Comparison of ENCODE assay signal across 9 cellular contexts in the genomic region with DNA sequence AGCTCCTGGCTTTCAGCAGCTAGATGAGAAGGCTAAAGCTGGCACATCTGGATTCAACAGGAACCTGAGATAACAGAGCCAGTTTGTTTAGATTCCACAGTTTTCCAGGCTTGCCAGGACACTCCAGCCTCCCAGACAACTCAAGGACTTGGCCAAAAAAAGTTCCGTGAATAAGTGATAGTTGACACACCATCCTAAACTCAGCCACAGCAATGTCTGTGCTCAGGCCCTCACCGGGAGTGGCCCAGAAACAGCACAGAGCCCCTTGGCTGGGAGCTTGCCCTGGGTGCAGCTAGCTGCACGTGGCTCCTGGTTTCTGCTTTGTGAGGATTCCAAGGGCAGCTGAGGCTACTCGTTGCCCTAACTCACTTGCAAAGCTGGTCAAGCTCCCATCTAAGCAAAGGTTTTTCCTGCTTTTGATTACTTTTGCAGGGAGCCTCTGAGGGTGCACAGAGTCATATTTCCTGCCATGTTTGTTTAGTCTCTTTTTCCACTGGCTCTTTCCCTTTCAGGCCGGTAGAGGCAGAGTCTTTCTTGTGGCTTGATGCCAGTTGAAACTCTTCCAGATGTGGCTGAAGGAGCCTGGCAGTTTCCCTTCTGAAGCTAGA.
DNase-seq lines count a peak whose midpoint lies in the region; ATAC-seq and TF ChIP-seq lines count a peak whose summit lies in the region.
"Had no signal": no experiment of that assay in that cellular context is flagged by ENCODE, and none has a peak within 500 bp of the region (broad histone marks: within the 10 kb centered on the region; RNA-seq: fewer than 3 reads in every experiment).

No MANE protein-coding gene starts in this region.

- H3K36me3 ChIP-seq in sigmoid colon, result no peaks in the 10 kb centered on the region

- no peak for ATAC-seq in GM21737 (IDR thresholded peaks at IDR 0.05; ENCODE audit: unreplicated experiment)
- ATAC-seq: T-helper 17 cell had no signal

- no peaks in the 10 kb centered on the region for H3K27me3 Mint-ChIP-seq in activated T-helper 1 cell treated with anti-CD3 and anti-CD28 coated beads, Interleukin-12 subunit alpha, Interleukin-12 subunit beta, Interleukin-2, Interleukin-4 antibody, amounts not matched to agents 30 ng/mL and 10 ng/mL and 1 ng/mL, durations not matched to agents 14 hours and 24 hours and 36 hours (ENCODE audit: insufficient read depth)

- TF ChIP-seq CTCF in sigmoid colon (IDR thresholded peaks at IDR 0.05), result peak in 2 of 4 experiments; percentile 41 to 50

- DNase-seq in GM04503 (ENCODE audit: low read depth) (peak; percentile 37), RPMI8226 (peak; percentile 41), globus pallidus (ENCODE audit: low spot score) (peak; percentile 11), sigmoid colon (no peak), AML-193 (lab: John Stamatoyannopoulos, UW) (no peak)
- DNase-seq in activated CD4-positive, alpha-beta T cell treated with anti-CD3 and anti-CD28 coated beads for 48 hours, result no peak
- DNase-seq in activated T-helper 1 cell treated with anti-CD3 and anti-CD28 coated beads, Interleukin-12 subunit alpha, Interleukin-12 subunit beta, Interleukin-2, Interleukin-4 antibody, amounts not matched to agents 30 ng/mL and 10 ng/mL and 1 ng/mL, durations not matched to agents 14 hours and 24 hours and 36 hours (ENCODE audit: low spot score), result no peak
- DNase-seq: T-helper 17 cell had no signal

- no peak overlapping the region for H3K4me3 ChIP-seq in sigmoid colon

- peaks cover 0 to 17% (median 16%) of the 10 kb centered on the region in 4 donors for H3K4me1 ChIP-seq in sigmoid colon

- no peaks in the 10 kb centered on the region for H3K9me3 Mint-ChIP-seq in activated T-helper 1 cell treated with anti-CD3 and anti-CD28 coated beads, Interleukin-12 subunit alpha, Interleukin-12 subunit beta, Interleukin-2, Interleukin-4 antibody, amounts not matched to agents 30 ng/mL and 10 ng/mL and 1 ng/mL, durations not matched to agents 14 hours and 24 hours and 36 hours

- peak overlapping the region; percentile 1 to 77 (median 62) for H3K27ac ChIP-seq in sigmoid colon

- H3K27ac Mint-ChIP-seq in activated T-helper 1 cell treated with anti-CD3 and anti-CD28 coated beads, Interleukin-12 subunit alpha, Interleukin-12 subunit beta, Interleukin-2, Interleukin-4 antibody, amounts not matched to agents 30 ng/mL and 10 ng/mL and 1 ng/mL, durations not matched to agents 14 hours and 24 hours and 36 hours, result no peak overlapping the region
- H3K27ac Mint-ChIP-seq: T-helper 17 cell had no signal

- intact Hi-C loops in sigmoid colon (cut with DNase I), result no loop called here
- intact Hi-C loops in activated T-helper 1 cell treated with anti-CD3 and anti-CD28 coated beads, Interleukin-12 subunit alpha, Interleukin-12 subunit beta, Interleukin-2, Interleukin-4 antibody, amounts not matched to agents 30 ng/mL and 10 ng/mL and 1 ng/mL, durations not matched to agents 14 hours and 24 hours and 36 hours (cut with micrococcal nuclease), result no loop called here

- no peaks in the 10 kb centered on the region for H3K36me3 Mint-ChIP-seq in activated T-helper 1 cell treated with anti-CD3 and anti-CD28 coated beads, Interleukin-12 subunit alpha, Interleukin-12 subunit beta, Interleukin-2, Interleukin-4 antibody, amounts not matched to agents 30 ng/mL and 10 ng/mL and 1 ng/mL, durations not matched to agents 14 hours and 24 hours and 36 hours (ENCODE audit: low read depth)

- H3K4me1 Mint-ChIP-seq in activated T-helper 1 cell treated with anti-CD3 and anti-CD28 coated beads, Interleukin-12 subunit alpha, Interleukin-12 subunit beta, Interleukin-2, Interleukin-4 antibody, amounts not matched to agents 30 ng/mL and 10 ng/mL and 1 ng/mL, durations not matched to agents 14 hours and 24 hours and 36 hours (ENCODE audit: low read depth), result no peaks in the 10 kb centered on the region
- H3K4me1 Mint-ChIP-seq: T-helper 17 cell had no signal

- no peak overlapping the region for H3K4me3 Mint-ChIP-seq in activated T-helper 1 cell treated with anti-CD3 and anti-CD28 coated beads, Interleukin-12 subunit alpha, Interleukin-12 subunit beta, Interleukin-2, Interleukin-4 antibody, amounts not matched to agents 30 ng/mL and 10 ng/mL and 1 ng/mL, durations not matched to agents 14 hours and 24 hours and 36 hours
- H3K4me3 Mint-ChIP-seq: T-helper 17 cell had no signal

- WGBS in sigmoid colon, 2 donors, result 20 to 37% methylated on average over 5 of the region's 5 CpGs

- no peak for TF ChIP-seq EP300 in sigmoid colon (IDR thresholded peaks at IDR 0.05)

- no peak for TF ChIP-seq POLR2A in sigmoid colon (IDR thresholded peaks at IDR 0.05)

- no peaks in the 10 kb centered on the region for H3K27me3 ChIP-seq in sigmoid colon

- H3K9me3 ChIP-seq in sigmoid colon, result no peaks in the 10 kb centered on the region

Comparison
In these comparisons a context has a peak if more than half of its experiments do, and no peak if none do; other contexts are left out.
1. DNase-seq: peak in GM04503 (single experiment), RPMI8226 (single experiment) and globus pallidus (single experiment); none in sigmoid colon (single experiment), AML-193 (0 of 2), activated CD4-positive, alpha-beta T cell treated with anti-CD3 and anti-CD28 coated beads for 48 hours (single experiment) and activated T-helper 1 cell treated with anti-CD3 and anti-CD28 coated beads, Interleukin-12 subunit alpha, Interleukin-12 subunit beta, Interleukin-2, Interleukin-4 antibody, amounts not matched to agents 30 ng/mL and 10 ng/mL and 1 ng/mL, durations not matched to agents 14 hours and 24 hours and 36 hours (single experiment).